1 cellular context compared by ENCODE assay signal in the genomic region with DNA sequence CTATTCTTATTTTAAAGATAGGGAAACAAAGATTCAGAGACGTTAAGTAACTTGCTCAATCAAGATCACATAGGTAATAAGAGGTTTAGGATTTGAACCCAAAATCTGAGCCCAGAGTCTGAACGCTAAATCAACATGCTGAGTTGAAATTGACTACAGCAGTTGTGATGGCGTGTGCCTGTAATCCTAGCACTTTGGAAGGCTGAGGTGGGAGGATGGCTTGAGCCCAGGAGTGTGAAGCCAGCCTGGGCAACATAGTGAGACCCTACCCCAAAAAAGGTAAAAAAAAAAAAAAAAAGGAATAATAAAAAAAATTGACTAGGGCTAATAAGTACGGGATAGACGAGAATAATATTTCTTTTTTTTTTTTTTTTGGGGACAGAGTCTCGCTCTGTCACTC.
TF ChIP-seq lines count a peak whose summit lies in the region.

No MANE protein-coding gene starts in this region.

TF ChIP-seq in H1, 55 proteins besides CTCF, POLR2A, EP300 and RAD21:
- TF ChIP-seq SIX5 (IDR thresholded peaks at IDR 0.05; ENCODE audit: low read depth, low read length) (no peak), CHD2 (IDR thresholded peaks at IDR 0.05; ENCODE audit: low read length) (no peak), SUZ12 (IDR thresholded peaks at IDR 0.05; ENCODE audit: low read length) (no peak), KDM1A (IDR thresholded peaks at IDR 0.05; ENCODE audit: borderline replicate concordance, low read length) (no peak), CEBPB (IDR thresholded peaks at IDR 0.05; ENCODE audit: low read depth, low read length) (no peak)
